ENCODE assay signal across 26 cellular contexts in genomic region chr6:134031696-134032255, GRCh38. TPM values are rescaled to one million over a fixed set of nuclear protein-coding genes. Genes with fewer than 3 reads are reported as not detected.
DNase-seq lines count a peak whose midpoint lies in the region; ATAC-seq, FAIRE-seq and TF ChIP-seq lines count a peak whose summit lies in the region.
"Had no signal": no experiment of that assay in that cellular context is flagged by ENCODE, and none has a peak within 500 bp of the region (broad histone marks: within the 10 kb centered on the region; RNA-seq: fewer than 3 reads in every experiment).

No MANE protein-coding gene starts in this region.

- no peak for FAIRE-seq in RCC 7860 (lab: Jason Lieb, UNC)
- FAIRE-seq in bronchial epithelial cell (lab: Jason Lieb, UNC), result no peak
- peak; percentile 85 for FAIRE-seq in keratinocyte (lab: Jason Lieb, UNC)
- FAIRE-seq: HepG2 had no signal

- dilution Hi-C loops in keratinocyte (cut with MboI; ENCODE audit: extremely low pct_ligation_motif_present, low sequenced_read_pairs), result no loop called here

- H3K4me2 ChIP-seq in keratinocyte (ENCODE audit: control insufficient read depth, extremely low read depth, insufficient read depth, low read depth, low read length) (no peak overlapping the region), osteoblast (ENCODE audit: insufficient read depth, low read length) (no peak overlapping the region)

- H3K27ac ChIP-seq in keratinocyte (ENCODE audit: control insufficient read depth, insufficient read depth, low read length), result no peak overlapping the region
- no peak overlapping the region for H3K27ac ChIP-seq in osteoblast (ENCODE audit: low read depth, low read length)
- H3K27ac ChIP-seq: colonic mucosa, lower lobe of right lung, Peyer's patch, skin epidermis, testis had no signal

- no peak overlapping the region for H3K4me3 ChIP-seq in bronchial epithelial cell (ENCODE audit: low read depth, low read length)
- no peak overlapping the region for H3K4me3 ChIP-seq in keratinocyte (ENCODE audit: control insufficient read depth in 2 of 3, extremely low read depth in 1 of 3, insufficient read depth in 2 of 3, low read depth in 1 of 3, low read length in 3 of 3)
- no peak overlapping the region for H3K4me3 ChIP-seq in osteoblast (ENCODE audit: insufficient read depth, low read length)
- H3K4me3 ChIP-seq: colonic mucosa, lower lobe of right lung, Peyer's patch, skin epidermis, testis had no signal

- no peak for TF ChIP-seq CTCF in bronchial epithelial cell (IDR thresholded peaks at IDR 0.05; ENCODE audit: insufficient read depth, low read length, severe bottlenecking)
- TF ChIP-seq CTCF in keratinocyte (optimal IDR thresholded peaks at IDR 0.05 in 1 of 3, IDR thresholded peaks at IDR 0.05 in 1 of 3, conservative IDR thresholded peaks at IDR 0.05 in 1 of 3; ENCODE audit: extremely low read depth in 1 of 3, insufficient read depth in 2 of 3, low read length in 3 of 3), result no peak
- no peak for TF ChIP-seq CTCF in osteoblast (IDR thresholded peaks at IDR 0.05; ENCODE audit: extremely low read depth, low read depth, low read length)

- no peak for ATAC-seq in GM21381 (IDR thresholded peaks at IDR 0.05; ENCODE audit: unreplicated experiment)
- ATAC-seq: activated T-helper 17 cell treated with anti-CD3 and anti-CD28 coated beads, Interleukin-2, amount 50 U/mL, for 72 hours; HepG2; lower lobe of right lung had no signal

- POLR2A ChIA-PET in HEK293T (lab: Yijun Ruan, JAX), result no interaction called here

- H3K9ac ChIP-seq in keratinocyte (ENCODE audit: control insufficient read depth, extremely low read depth, insufficient read depth, low read length), result no peak overlapping the region

- no peaks in the 10 kb centered on the region for H3K36me3 ChIP-seq in bronchial epithelial cell (ENCODE audit: control insufficient read depth, insufficient read depth, low read length)
- no peaks in the 10 kb centered on the region for H3K36me3 ChIP-seq in keratinocyte (ENCODE audit: control insufficient read depth in 2 of 2, extremely low read depth in 1 of 2, insufficient read depth in 2 of 2, low read length in 2 of 2)
- no peaks in the 10 kb centered on the region for H3K36me3 ChIP-seq in osteoblast (ENCODE audit: insufficient read depth, low read length)
- H3K36me3 ChIP-seq: colonic mucosa, lower lobe of right lung, Peyer's patch had no signal

- H2AFZ ChIP-seq in keratinocyte (ENCODE audit: control insufficient read depth, low read length) (no peak overlapping the region), osteoblast (ENCODE audit: low read length) (no peak overlapping the region)

- H3K9me3 ChIP-seq in keratinocyte (ENCODE audit: control insufficient read depth, low read depth, low read length) (no peaks in the 10 kb centered on the region), osteoblast (ENCODE audit: low read depth, low read length) (no peaks in the 10 kb centered on the region)
- H3K9me3 ChIP-seq: colonic mucosa, lower lobe of right lung, Peyer's patch, testis had no signal

- CTCF ChIA-PET in HEK293T (lab: Yijun Ruan, JAX), result no interaction called here

- no peaks in the 10 kb centered on the region for H3K27me3 ChIP-seq in bronchial epithelial cell (ENCODE audit: control insufficient read depth, insufficient read depth, low read length)
- H3K27me3 ChIP-seq in keratinocyte (ENCODE audit: control insufficient read depth, extremely low read depth, insufficient read depth, low read length), result no peaks in the 10 kb centered on the region
- no peaks in the 10 kb centered on the region for H3K27me3 ChIP-seq in osteoblast (ENCODE audit: insufficient read depth, low read length)
- H3K27me3 ChIP-seq: colonic mucosa, Peyer's patch, testis had no signal

- H3K9me1 ChIP-seq in keratinocyte (ENCODE audit: control insufficient read depth, extremely low read depth, insufficient read depth, low read length), result no peaks in the 10 kb centered on the region

- H4K20me1 ChIP-seq in keratinocyte (ENCODE audit: control insufficient read depth, extremely low read depth, insufficient read depth, low read length) (no peaks in the 10 kb centered on the region), osteoblast (ENCODE audit: insufficient read depth, low read length) (no peaks in the 10 kb centered on the region)

- DNase-seq in ELR (ENCODE audit: low read depth) (peak; percentile 32), RCC 7860 (ENCODE audit: low spot score) (peak; percentile 32), bronchial epithelial cell (ENCODE audit: low read depth) (peak; percentile 62), keratinocyte (ENCODE audit: low read depth, low spot score) (no peak), AML-193 (lab: John Stamatoyannopoulos, UW) (no peak), HEK293T (ENCODE audit: extremely low spot score) (no peak), osteoblast (ENCODE audit: insufficient read length, low spot score, missing footprints) (no peak)
- DNase-seq: activated CD4-positive, alpha-beta T cell treated with anti-CD3 and anti-CD28 coated beads, Interleukin-2, amount 50 U/mL, for 1 hour; CD4-positive, CD25-positive, alpha-beta regulatory T cell; colonic mucosa; DMS 273 treated with DMSO at 0.1 percent for 48 hours; endodermal cell; GF-D8; hypothalamus; kidney; lower lobe of right lung; NCI-H1105 treated with DMSO at 0.1 percent for 48 hours; NCI-H2029 treated with DMSO at 0.1 percent for 48 hours; Peyer's patch; stimulated activated naive CD4-positive, alpha-beta T cell; T-helper 2 cell; testis had no signal

- no peaks in the 10 kb centered on the region for H3K79me2 ChIP-seq in keratinocyte (ENCODE audit: control insufficient read depth, insufficient read depth, low read length)
- H3K79me2 ChIP-seq in osteoblast (ENCODE audit: insufficient read depth, low read length), result no peaks in the 10 kb centered on the region

- H3K4me1 ChIP-seq in keratinocyte (ENCODE audit: control insufficient read depth, extremely low read depth, insufficient read depth, low read length), result peaks cover 25% of the 10 kb centered on the region
- peaks cover 25% of the 10 kb centered on the region for H3K4me1 ChIP-seq in osteoblast (ENCODE audit: insufficient read depth, low read length)
- H3K4me1 ChIP-seq: colonic mucosa, lower lobe of right lung, Peyer's patch, testis had no signal

TF ChIP-seq in HEK293T, 16 proteins besides CTCF, POLR2A, EP300 and RAD21:
- TF ChIP-seq SUZ12 (IDR thresholded peaks at IDR 0.05), result no peak
- no peak for TF ChIP-seq FOXM1 (IDR thresholded peaks at IDR 0.05; ENCODE audit: borderline replicate concordance)
- TF ChIP-seq FOXK2 (IDR thresholded peaks at IDR 0.05), result no peak
- no peak for TF ChIP-seq CTBP1 (IDR thresholded peaks at IDR 0.05; ENCODE audit: borderline replicate concordance)
- no peak for TF ChIP-seq NFRKB (IDR thresholded peaks at IDR 0.05)
- TF ChIP-seq LEF1 (IDR thresholded peaks at IDR 0.05; ENCODE audit: borderline replicate concordance), result no peak
- TF ChIP-seq SP1 (IDR thresholded peaks at IDR 0.05), result no peak
- no peak for TF ChIP-seq L3MBTL2 (conservative IDR thresholded peaks at IDR 0.05)
- no peak for TF ChIP-seq ARNT (IDR thresholded peaks at IDR 0.05)
- no peak for TF ChIP-seq PKNOX1 (IDR thresholded peaks at IDR 0.05)
- TF ChIP-seq ELF4 (IDR thresholded peaks at IDR 0.05), result no peak
TF ChIP-seq in HEK293T: peak in this region for 0.

RNA-seq across cellular contexts. Expression of gene SLC2A12, which starts 20.6 kb away (rescaled TPM):
- 0.51 and 0.53 TPM in 2 replicates for total RNA-seq in bronchial epithelial cell
- polyA plus RNA-seq in keratinocyte, result 1.2 to 5.4 TPM (median 2.2 TPM) in 3 replicates
- polyA plus RNA-seq in keratinocyte (2011; ENCODE audit: low read depth), result 0.54 TPM
- 0.94 and 2.8 TPM in 2 replicates for polyA plus RNA-seq in keratinocyte (2011; cell fraction: cytosol; rRNA removed)
- polyA plus RNA-seq in keratinocyte (2011; cell fraction: nucleus; rRNA removed), result 4.7 and 6.7 TPM in 2 replicates
- 0.85 and 2.1 TPM in 2 replicates for polyA plus RNA-seq in keratinocyte (2012; ENCODE audit: low replicate concordance)
- 0.82 to 7.3 TPM (median 2.5 TPM) in 3 replicates for polyA minus RNA-seq in keratinocyte
- polyA minus RNA-seq in keratinocyte (2011; cell fraction: cytosol; rRNA and poly(A)+ RNA removed), result 2.3 TPM
- polyA minus RNA-seq in keratinocyte (2011; cell fraction: nucleus; rRNA and poly(A)+ RNA removed), result 9.0 and 9.9 TPM in 2 replicates
- 9.4 and 10.3 TPM in 2 replicates for total RNA-seq in osteoblast
- total RNA-seq: CD4-positive, CD25-positive, alpha-beta regulatory T cell had no signal

Comparison
In these comparisons a context has a peak if more than half of its experiments do, and no peak if none do; other contexts are left out.
1. DNase-seq: peak in ELR (single experiment), RCC 7860 (single experiment) and bronchial epithelial cell (single experiment); none in keratinocyte (single experiment), AML-193 (0 of 2), HEK293T (single experiment) and osteoblast (single experiment).